In genomic region chr11:75388386-75389275, GRCh38 we compare ENCODE assay signal across 8 cellular contexts. TPM values are rescaled to one million over a fixed set of nuclear protein-coding genes. Genes with fewer than 3 reads are reported as not detected.
DNase-seq lines count a peak whose midpoint lies in the region; ATAC-seq, FAIRE-seq and TF ChIP-seq lines count a peak whose summit lies in the region.

No MANE protein-coding gene starts in this region.

- TF ChIP-seq RAD21 in A549 (conservative IDR thresholded peaks at IDR 0.05 in 1 of 2, IDR thresholded peaks at IDR 0.05 in 1 of 2) = peak; percentile 92 to 94

- no peaks in the 10 kb centered on the region for H3K36me3 ChIP-seq in adipocyte (ENCODE audit: control insufficient read depth, insufficient read depth, low read length, severe bottlenecking)
- no peaks in the 10 kb centered on the region for H3K36me3 ChIP-seq in right atrium auricular region

- H3K27ac ChIP-seq in A549 = peak overlapping the region; percentile 36 to 75; a peak in 5 of 6 replicates
- H3K27ac ChIP-seq in right atrium auricular region = no peak overlapping the region

- DNase-seq in A549 (ENCODE audit: low read depth in 1 of 2, low spot score in 1 of 2) (peak; percentile 86 to 87), GM18507 (ENCODE audit: extremely low spot score, insufficient read length, low read depth) (no peak), NCI-H1417 (lab: John Stamatoyannopoulos, UW) (peak; percentile 85 to 95 (median 85)), SW480 (ENCODE audit: low spot score) (peak; percentile 82), adipocyte (ENCODE audit: low read depth) (peak; percentile 91), right atrium auricular region (ENCODE audit: low spot score) (peak; percentile 70), renal cortical epithelial cell (ENCODE audit: low read depth) (peak; percentile 69)

- peak overlapping the region; percentile 57 for H3K4me2 ChIP-seq in A549

- H3K4me3 ChIP-seq in A549 (no peak overlapping the region), adipocyte (ENCODE audit: low read length) (no peak overlapping the region), right atrium auricular region (no peak overlapping the region)

- WGBS in A549 (ENCODE audit: missing lambda C conversion rate) = 21% methylated on average over 9 of the region's 9 CpGs

- no peak for TF ChIP-seq EP300 in A549 (IDR thresholded peaks at IDR 0.05)

- FAIRE-seq in A549 (lab: Jason Lieb, UNC) (no peak), GM18507 (lab: Jason Lieb, UNC) (peak; percentile 90)

- no peaks in the 10 kb centered on the region for H3K27me3 ChIP-seq in adipocyte (replicated peaks; ENCODE audit: control insufficient read depth, insufficient read depth, low read length)
- H3K27me3 ChIP-seq in right atrium auricular region = no peaks in the 10 kb centered on the region

- ATAC-seq in A549 (peak; percentile 57 to 73), HG02884 (IDR thresholded peaks at IDR 0.05; ENCODE audit: unreplicated experiment) (no peak)

- H3K9me3 ChIP-seq in A549 = no peaks in the 10 kb centered on the region
- no peaks in the 10 kb centered on the region for H3K9me3 ChIP-seq in adipocyte (ENCODE audit: control insufficient read depth, low read length)
- no peaks in the 10 kb centered on the region for H3K9me3 ChIP-seq in right atrium auricular region

- peak; percentile 95 for TF ChIP-seq CTCF in A549 (IDR thresholded peaks at IDR 0.05)
- peak; percentile 79 to 82 for TF ChIP-seq CTCF in right atrium auricular region (IDR thresholded peaks at IDR 0.05)

- TF ChIP-seq POLR2A in A549 (IDR thresholded peaks at IDR 0.05; ENCODE audit: low read length) = no peak

- POLR2A ChIA-PET in A549 (lab: Yijun Ruan, JAX) = interaction anchor here (0.9 kb wide), 1 partner anchor 108 kb away, joined by 3 read pairs; no protein-coding TSS in a partner anchor

- H3K4me1 ChIP-seq in A549 = peaks cover 39% of the 10 kb centered on the region
- peaks cover 4% of the 10 kb centered on the region for H3K4me1 ChIP-seq in adipocyte (ENCODE audit: control insufficient read depth, insufficient read depth, low read length)
- H3K4me1 ChIP-seq in right atrium auricular region = peaks cover 0 to 5% of the 10 kb centered on the region in 2 donors

- no peak overlapping the region for H3K9ac ChIP-seq in adipocyte (ENCODE audit: low read length)

- CTCF ChIA-PET in A549 (lab: Yijun Ruan, JAX) = interaction anchor here (0.6 to 20.4 kb wide), 59 partner anchors 11 to 480 kb away, joined by 3 to 581 read pairs (median 4); partner anchors contain the start of genes ARRB1, GDPD5 and RPS3

TF ChIP-seq in A549, 52 proteins besides CTCF, POLR2A, EP300 and RAD21:
- peak; percentile 51; the same call in 1 of the 2 replicates for TF ChIP-seq MYC (IDR thresholded peaks at IDR 0.05; ENCODE audit: borderline replicate concordance, low read length)
- no peak for TF ChIP-seq JUNB (IDR thresholded peaks at IDR 0.05)
- TF ChIP-seq MAX (IDR thresholded peaks at IDR 0.05) = 0 out of 2 replicates have a peak, but pooled peaks have one; percentile 26
- TF ChIP-seq HMGXB4 (CRISPR knock-in tag; IDR thresholded peaks at IDR 0.05; ENCODE audit: borderline replicate concordance) = no peak
- peak; percentile 90 for TF ChIP-seq SMC3 (IDR thresholded peaks at IDR 0.05)
TF ChIP-seq in A549: peak in this region for 3.

RNA-seq across cellular contexts. Expression of gene RPS3, which starts 10.7 kb away (rescaled TPM):
- 2,571 and 3,468 TPM in 2 replicates for polyA plus RNA-seq in A549 (2011; rRNA removed)
- polyA plus RNA-seq in A549 (2012; cell fraction: cytosol; rRNA removed) = 3,252 and 4,158 TPM in 2 replicates
- 1,461 and 2,420 TPM in 2 replicates for polyA plus RNA-seq in A549 (2012; cell fraction: nucleus; rRNA removed)
- 3,458 to 3,978 TPM (median 3,544 TPM) in 3 replicates for polyA plus RNA-seq in A549 (2017; fragmentation: RNase III; extraction: RNeasy Plus Mini Kit Qiagen cat#74134 plus additional on column Dnase treatment)
- polyA minus RNA-seq in A549 (2011; rRNA and poly(A)+ RNA removed) = 1,439 and 1,839 TPM in 2 replicates
- 100 to 1,000 TPM; 391 to 983 TPM for total RNA-seq in right atrium auricular region
- total RNA-seq in renal cortical epithelial cell = 1,041 and 1,094 TPM in 2 replicates

RNA-seq across cellular contexts. Expression of gene ARRB1, which starts 37.2 kb away (rescaled TPM):
- polyA plus RNA-seq in A549 (2011; rRNA removed) (14.3 and 18.1 TPM in 2 replicates), A549 (2017; fragmentation: RNase III; extraction: RNeasy Plus Mini Kit Qiagen cat#74134 plus additional on column Dnase treatment) (4.9 to 8.4 TPM (median 6.8 TPM) in 3 replicates)
- 4.8 TPM in 2 replicates for polyA plus RNA-seq in A549 (2012; cell fraction: cytosol; rRNA removed)
- polyA plus RNA-seq in A549 (2012; cell fraction: nucleus; rRNA removed) = 3.8 and 5.0 TPM in 2 replicates
- polyA minus RNA-seq in A549 (2011; rRNA and poly(A)+ RNA removed) = 54.8 and 57.9 TPM in 2 replicates
- total RNA-seq in right atrium auricular region (10 to 100 TPM; 19.4 to 22.9 TPM), renal cortical epithelial cell (3.6 and 6.7 TPM in 2 replicates)

RNA-seq across cellular contexts. Expression of gene KLHL35, which starts 44.4 kb away (rescaled TPM):
- 1.0 and 1.7 TPM in 2 replicates for polyA plus RNA-seq in A549 (2011; rRNA removed)
- polyA plus RNA-seq in A549 (2012; cell fraction: cytosol; rRNA removed) = 1.5 and 1.6 TPM in 2 replicates
- 2.8 and 3.3 TPM in 2 replicates for polyA plus RNA-seq in A549 (2012; cell fraction: nucleus; rRNA removed)
- 0.56 to 0.72 TPM (median 0.69 TPM) in 3 replicates for polyA plus RNA-seq in A549 (2017; fragmentation: RNase III; extraction: RNeasy Plus Mini Kit Qiagen cat#74134 plus additional on column Dnase treatment)
- 0.73 and 1.2 TPM in 2 replicates for polyA minus RNA-seq in A549 (2011; rRNA and poly(A)+ RNA removed)
- 1 to 10 TPM in 1 of 2 donors, under 1 TPM in 1; 0.20 to 1.4 TPM for total RNA-seq in right atrium auricular region
- total RNA-seq in renal cortical epithelial cell = 0.70 and 3.1 TPM in 2 replicates

Comparison
In these comparisons a context has a peak if more than half of its experiments do, and no peak if none do; other contexts are left out.
1. H3K27ac ChIP-seq: peak in A549 (2 of 2); none in right atrium auricular region (0 of 2).